In the genomic region with DNA sequence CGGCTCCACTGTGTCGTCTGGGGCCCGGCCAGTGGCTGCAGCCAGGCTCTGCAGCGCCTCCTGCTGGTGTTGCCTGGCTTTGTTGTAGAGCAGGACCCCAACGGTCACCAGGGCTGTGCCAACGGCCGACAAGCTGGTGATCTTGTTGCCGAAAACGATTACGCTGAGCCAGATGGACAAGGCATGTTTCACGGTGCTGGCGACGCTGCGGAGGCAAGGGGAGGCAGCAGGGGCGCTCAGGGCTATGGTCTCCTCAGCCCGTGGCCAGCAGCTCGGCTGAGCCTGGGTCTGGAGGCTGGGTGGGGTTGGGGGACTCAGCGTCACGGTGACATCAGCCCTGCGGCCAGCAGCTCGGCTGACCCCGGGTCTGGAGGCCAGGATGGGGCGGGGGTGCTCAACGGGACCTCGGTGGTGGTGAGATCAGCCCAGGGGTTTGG, we compare ENCODE assay signal across 8 cellular contexts. TPM values are rescaled to one million over a fixed set of nuclear protein-coding genes. Genes with fewer than 3 reads are reported as not detected.
DNase-seq lines count a peak whose midpoint lies in the region; ATAC-seq and TF ChIP-seq lines count a peak whose summit lies in the region.

No MANE protein-coding gene starts in this region.

- ATAC-seq in WTC11 (peak; percentile 80), HG03025 (IDR thresholded peaks at IDR 0.05; ENCODE audit: low FRiP score, unreplicated experiment) (no peak), GM19023 (IDR thresholded peaks at IDR 0.05; ENCODE audit: unreplicated experiment) (no peak)

- DNase-seq in DMS53 (lab: John Stamatoyannopoulos, UW): peak; percentile 20
- DNase-seq in DMS53 treated with DMSO at 0.1 percent for 48 hours (lab: John Stamatoyannopoulos, UW; ENCODE audit: unreplicated experiment): no peak
- peak; percentile 72 for DNase-seq in WTC11 (ENCODE audit: low spot score)
- peak in 1 of 2 donors; percentile 14 for DNase-seq in foreskin fibroblast
- peak; percentile 78 for DNase-seq in stimulated activated CD8-positive, alpha-beta memory T cell treated with anti-CD3 and anti-CD28 coated beads, Interleukin-4, amount 100 ng/mL, for 48 hours
- no peak for DNase-seq in HT-29 (ENCODE audit: low spot score)

- peaks cover 19% of the 10 kb centered on the region for H3K36me3 Mint-ChIP-seq in WTC11

- no peaks in the 10 kb centered on the region for H3K27me3 Mint-ChIP-seq in WTC11 (ENCODE audit: low read depth)

- H3K4me3 Mint-ChIP-seq in WTC11: no peak overlapping the region

- CTCF ChIA-PET in WTC11 (lab: Charles Lee): interaction anchor here (0.6 to 2.2 kb wide), 15 partner anchors 12 to 255 kb away, joined by 3 to 48 read pairs (median 3); a partner anchor contains a TSS

- H3K4me3 ChIP-seq in foreskin fibroblast (ENCODE audit: low read depth in 1 of 2, low read length in 2 of 2): no peak overlapping the region

- POLR2A ChIA-PET in WTC11 (lab: Charles Lee): no interaction called here

- H3K27ac Mint-ChIP-seq in WTC11: no peak overlapping the region

- peak; percentile 48; the same call in 1 of the 2 replicates for TF ChIP-seq CTCF in WTC11 (IDR thresholded peaks at IDR 0.05)
- TF ChIP-seq CTCF in foreskin fibroblast (IDR thresholded peaks at IDR 0.05; ENCODE audit: low read depth, low read length): peak; percentile 34

- no peaks in the 10 kb centered on the region for H3K9me3 Mint-ChIP-seq in WTC11

- no peaks in the 10 kb centered on the region for H3K4me1 Mint-ChIP-seq in WTC11

TF ChIP-seq in WTC11, 78 proteins besides CTCF, POLR2A, EP300 and RAD21:
- TF ChIP-seq, protein P1, sequence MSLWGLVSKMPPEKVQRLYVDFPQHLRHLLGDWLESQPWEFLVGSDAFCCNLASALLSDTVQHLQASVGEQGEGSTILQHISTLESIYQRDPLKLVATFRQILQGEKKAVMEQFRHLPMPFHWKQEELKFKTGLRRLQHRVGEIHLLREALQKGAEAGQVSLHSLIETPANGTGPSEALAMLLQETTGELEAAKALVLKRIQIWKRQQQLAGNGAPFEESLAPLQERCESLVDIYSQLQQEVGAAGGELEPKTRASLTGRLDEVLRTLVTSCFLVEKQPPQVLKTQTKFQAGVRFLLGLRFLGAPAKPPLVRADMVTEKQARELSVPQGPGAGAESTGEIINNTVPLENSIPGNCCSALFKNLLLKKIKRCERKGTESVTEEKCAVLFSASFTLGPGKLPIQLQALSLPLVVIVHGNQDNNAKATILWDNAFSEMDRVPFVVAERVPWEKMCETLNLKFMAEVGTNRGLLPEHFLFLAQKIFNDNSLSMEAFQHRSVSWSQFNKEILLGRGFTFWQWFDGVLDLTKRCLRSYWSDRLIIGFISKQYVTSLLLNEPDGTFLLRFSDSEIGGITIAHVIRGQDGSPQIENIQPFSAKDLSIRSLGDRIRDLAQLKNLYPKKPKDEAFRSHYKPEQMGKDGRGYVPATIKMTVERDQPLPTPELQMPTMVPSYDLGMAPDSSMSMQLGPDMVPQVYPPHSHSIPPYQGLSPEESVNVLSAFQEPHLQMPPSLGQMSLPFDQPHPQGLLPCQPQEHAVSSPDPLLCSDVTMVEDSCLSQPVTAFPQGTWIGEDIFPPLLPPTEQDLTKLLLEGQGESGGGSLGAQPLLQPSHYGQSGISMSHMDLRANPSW (CRISPR knock-in tag; conservative IDR thresholded peaks at IDR 0.05; ENCODE audit: low read depth): no peak
- no peak for TF ChIP-seq EMX1 (CRISPR knock-in tag; IDR thresholded peaks at IDR 0.05)

RNA-seq across cellular contexts. Expression of a gene that starts 7.0 kb away (rescaled TPM):
- total RNA-seq in WTC11 (2021): 39.5 to 41.2 TPM (median 40.7 TPM) in 3 replicates
- 21.9 and 24.1 TPM in 2 replicates for total RNA-seq in HT-29 (2014; rRNA removed; shearing (Covaris generic))

RNA-seq across cellular contexts. Expression of a gene that starts 26.8 kb away (rescaled TPM):
- 51.3 to 51.6 TPM (median 51.6 TPM) in 3 replicates for total RNA-seq in WTC11 (2021)
- 34.6 and 35.1 TPM in 2 replicates for total RNA-seq in HT-29 (2014; rRNA removed; shearing (Covaris generic))

RNA-seq across cellular contexts. Expression of a gene that starts 33.9 kb away (rescaled TPM):
- 20.0 to 28.1 TPM (median 27.1 TPM) in 3 replicates for total RNA-seq in WTC11 (2021)
- total RNA-seq in HT-29 (2014; rRNA removed; shearing (Covaris generic)): 0.10 and 1.3 TPM in 2 replicates

RNA-seq across cellular contexts. Expression of a gene that starts 50.5 kb away (rescaled TPM):
- 90.6 to 120 TPM (median 113 TPM) in 3 replicates for total RNA-seq in WTC11 (2021)
- total RNA-seq in HT-29 (2014; rRNA removed; shearing (Covaris generic)): 65.3 and 89.0 TPM in 2 replicates

RNA-seq across cellular contexts. Expression of a gene that starts 58.3 kb away (rescaled TPM):
- total RNA-seq in WTC11 (2021): 47.8 to 54.7 TPM (median 52.0 TPM) in 3 replicates
- 55.8 and 62.9 TPM in 2 replicates for total RNA-seq in HT-29 (2014; rRNA removed; shearing (Covaris generic))

Comparison
In these comparisons a context has a peak if more than half of its experiments do, and no peak if none do; other contexts are left out.
1. DNase-seq: peak in DMS53 (single experiment), WTC11 (single experiment) and stimulated activated CD8-positive, alpha-beta memory T cell treated with anti-CD3 and anti-CD28 coated beads, Interleukin-4, amount 100 ng/mL, for 48 hours (single experiment); none in DMS53 treated with DMSO at 0.1 percent for 48 hours (single experiment) and HT-29 (single experiment).